10 cellular contexts compared by ENCODE assay signal in genomic region chr15:70152070-70152480, GRCh38. TPM values are rescaled to one million over a fixed set of nuclear protein-coding genes. Genes with fewer than 3 reads are reported as not detected.
DNase-seq lines count a peak whose midpoint lies in the region; ATAC-seq, FAIRE-seq and TF ChIP-seq lines count a peak whose summit lies in the region.
"Had no signal": no experiment of that assay in that cellular context is flagged by ENCODE, and none has a peak within 500 bp of the region (broad histone marks: within the 10 kb centered on the region; RNA-seq: fewer than 3 reads in every experiment).

No MANE protein-coding gene starts in this region.

- peak; percentile 49 for DNase-seq in A172 (ENCODE audit: low spot score)
- no peak for DNase-seq in GM18507 (ENCODE audit: extremely low spot score, insufficient read length, low read depth)
- peak; percentile 54 for DNase-seq in RCC 7860 (ENCODE audit: low spot score)
- DNase-seq in left ventricle myocardium superior, result no peak
- DNase-seq in foreskin fibroblast, result no peak
- no peak for DNase-seq in HuH-7 (ENCODE audit: low spot score)
- no peak for DNase-seq in foreskin keratinocyte
- DNase-seq in medulla oblongata (ENCODE audit: extremely low spot score), result no peak
- DNase-seq: activated naive CD4-positive, alpha-beta T cell treated with Interleukin-2 at 50 U/mL for 16 hours; EL had no signal

- ATAC-seq in left ventricle myocardium superior (peak; percentile 20), foreskin keratinocyte (no peak)

- no peak overlapping the region for H3K27ac ChIP-seq in foreskin keratinocyte

- intact Hi-C loops in left ventricle myocardium superior (cut with micrococcal nuclease), result no loop called here

- no peak overlapping the region for H3K4me3 ChIP-seq in foreskin fibroblast (ENCODE audit: low read depth in 1 of 2, low read length in 2 of 2)

- FAIRE-seq in GM18507 (lab: Jason Lieb, UNC) (peak; percentile 65), RCC 7860 (lab: Jason Lieb, UNC) (no peak)

- peaks cover 6% of the 10 kb centered on the region for H3K4me1 ChIP-seq in foreskin keratinocyte

- peaks cover 52% of the 10 kb centered on the region for H3K27me3 ChIP-seq in foreskin keratinocyte

- no peak for TF ChIP-seq CTCF in foreskin fibroblast (IDR thresholded peaks at IDR 0.05; ENCODE audit: low read depth, low read length)
- TF ChIP-seq CTCF in foreskin keratinocyte (conservative IDR thresholded peaks at IDR 0.05), result no peak

RNA-seq across cellular contexts. Expression of gene TLE3, which starts 54.4 kb away (rescaled TPM):
- total RNA-seq in A172 (2014; rRNA removed; shearing (Covaris generic)), result 0.10 and 0.59 TPM in 2 replicates
- total RNA-seq in left ventricle myocardium superior (12.8 TPM), foreskin keratinocyte (24.1 and 28.1 TPM in 2 replicates)
- 11.3 and 14.0 TPM in 2 replicates for polyA plus RNA-seq in foreskin keratinocyte

Comparison
In these comparisons a context has a peak if more than half of its experiments do, and no peak if none do; other contexts are left out.
1. DNase-seq: peak in A172 (single experiment) and RCC 7860 (single experiment); none in GM18507 (single experiment), left ventricle myocardium superior (single experiment), foreskin fibroblast (0 of 2), HuH-7 (single experiment), foreskin keratinocyte (0 of 2) and medulla oblongata (single experiment).